ENCODE assay signal across 12 cellular contexts in the genomic region with DNA sequence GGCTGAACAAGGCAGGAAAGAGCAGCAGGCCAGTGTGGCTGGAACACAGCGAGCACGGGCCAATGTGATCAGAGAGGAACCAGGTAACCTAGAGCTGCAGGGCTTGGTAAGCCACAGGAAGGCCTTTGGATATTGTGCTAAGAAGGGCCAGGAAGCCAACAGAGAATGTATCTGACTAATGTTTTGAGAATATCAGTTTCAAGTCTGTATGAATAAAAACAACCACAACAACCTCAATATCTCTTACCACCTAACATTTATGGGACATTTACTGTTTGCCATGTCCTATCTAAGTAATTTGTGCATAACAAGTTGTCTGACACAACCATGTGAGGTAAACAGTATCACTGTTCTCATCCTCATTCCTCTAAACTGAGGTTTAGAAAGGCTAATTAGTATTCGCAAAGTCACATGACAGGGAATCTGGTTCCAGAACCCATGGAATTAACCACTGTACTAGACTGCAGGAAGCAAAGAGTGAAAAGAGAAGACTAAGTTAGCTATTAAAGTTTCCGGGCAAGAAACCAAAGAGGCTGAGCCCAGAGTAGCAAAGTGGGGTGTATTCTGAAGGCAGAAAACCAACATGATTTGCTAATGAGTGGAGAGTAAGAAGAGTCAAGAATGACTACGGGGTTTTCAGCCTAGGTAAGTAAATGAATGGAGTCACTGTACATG. TPM values are rescaled to one million over a fixed set of nuclear protein-coding genes. Genes with fewer than 3 reads are reported as not detected.
A peak's percentile ranks its signal among the peaks of the same experiment; 100 is the strongest.
DNase-seq lines count a peak whose midpoint lies in the region; ATAC-seq and TF ChIP-seq lines count a peak whose summit lies in the region.
"Had no signal": no experiment of that assay in that cellular context is flagged by ENCODE, and none has a peak within 500 bp of the region (broad histone marks: within the 10 kb centered on the region; RNA-seq: fewer than 3 reads in every experiment).

No MANE protein-coding gene starts in this region.

- TF ChIP-seq EP300 in esophagus muscularis mucosa (IDR thresholded peaks at IDR 0.05): no peak

- no peaks in the 10 kb centered on the region for H3K9me3 ChIP-seq in esophagus muscularis mucosa
- H3K9me3 ChIP-seq: HAP-1 had no signal

- ATAC-seq in GM21447 (IDR thresholded peaks at IDR 0.05; ENCODE audit: unreplicated experiment) (peak; percentile 58), HG02623 (IDR thresholded peaks at IDR 0.05; ENCODE audit: unreplicated experiment) (no peak)

- intact Hi-C loops in esophagus muscularis mucosa (cut with DNase I): no loop called here

- H3K27me3 ChIP-seq in esophagus muscularis mucosa: no peaks in the 10 kb centered on the region
- H3K27me3 ChIP-seq: hepatocyte had no signal

- no peak overlapping the region for H3K27ac ChIP-seq in esophagus muscularis mucosa (replicated peaks in 1 of 4)
- H3K27ac ChIP-seq: hepatocyte, SK-N-MC had no signal

- no peak for TF ChIP-seq POLR2A in esophagus muscularis mucosa (IDR thresholded peaks at IDR 0.05; ENCODE audit: low read depth)

- H3K4me3 ChIP-seq in esophagus muscularis mucosa: no peak overlapping the region
- H3K4me3 ChIP-seq: HAP-1, hepatocyte, SK-N-MC had no signal

- TF ChIP-seq CTCF in esophagus muscularis mucosa (IDR thresholded peaks at IDR 0.05): no peak

- H3K36me3 ChIP-seq in esophagus muscularis mucosa: no peaks in the 10 kb centered on the region
- H3K36me3 ChIP-seq: HAP-1 had no signal

- DNase-seq in EH (ENCODE audit: low read depth): peak; percentile 27
- peak; percentile 36 for DNase-seq in KG1 (lab: John Stamatoyannopoulos, UW)
- peak; percentile 59 for DNase-seq in glomerular visceral epithelial cell (ENCODE audit: extremely low spot score)
- DNase-seq in NCI-H510A (lab: John Stamatoyannopoulos, UW): no peak
- DNase-seq in esophagus muscularis mucosa (ENCODE audit: extremely low spot score): no peak
- DNase-seq in stimulated activated naive CD4-positive, alpha-beta T cell (lab: John Stamatoyannopoulos, UW): no peak
- DNase-seq: NCI-H1417 treated with DMSO at 0.1 percent for 48 hours had no signal

- H3K4me1 ChIP-seq in esophagus muscularis mucosa: peaks cover 33 to 50% (median 40%) of the 10 kb centered on the region in 4 donors

- 71% methylated on average over 5 of the region's 5 CpGs for WGBS in esophagus muscularis mucosa

RNA-seq across cellular contexts. Expression of a gene that starts 38.9 kb away (rescaled TPM):
- total RNA-seq in esophagus muscularis mucosa: 10 to 100 TPM; 11.9 to 23.7 (median 15.0) TPM

RNA-seq across cellular contexts. Expression of a gene that starts 39.4 kb away (rescaled TPM):
- 10 to 100 TPM; 13.0 to 15.4 (median 14.3) TPM for total RNA-seq in esophagus muscularis mucosa

RNA-seq across cellular contexts. Expression of a gene that starts 45.1 kb away (rescaled TPM):
- 10 to 100 TPM; 43.9 to 79.9 (median 58.7) TPM for total RNA-seq in esophagus muscularis mucosa

Comparison
In these comparisons a context has a peak if more than half of its experiments do, and no peak if none do; other contexts are left out.
1. DNase-seq: peak in EH (single experiment), KG1 (single experiment) and glomerular visceral epithelial cell (single experiment); none in NCI-H510A (single experiment), esophagus muscularis mucosa (single experiment) and stimulated activated naive CD4-positive, alpha-beta T cell (0 of 6).